In the genomic region with DNA sequence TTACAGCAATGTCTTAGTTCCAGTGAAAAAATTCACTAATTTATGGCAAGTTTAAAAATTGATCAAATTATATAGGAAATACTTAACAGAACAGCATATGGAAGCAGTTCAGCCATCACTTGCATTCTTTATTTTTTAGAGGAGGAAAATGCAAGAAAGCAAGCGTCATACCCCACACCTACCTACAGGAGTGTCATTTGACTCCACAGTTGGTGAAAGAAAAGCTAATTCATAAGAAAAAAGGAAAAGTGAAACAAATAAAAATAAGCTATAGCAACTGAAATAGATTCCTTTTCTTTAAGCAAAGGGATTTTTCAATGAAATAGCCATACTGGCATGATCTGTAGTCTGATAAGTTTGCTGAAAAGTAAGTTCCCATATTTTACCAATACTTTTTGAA, we compare ENCODE assay signal across 29 cellular contexts.
DNase-seq lines count a peak whose midpoint lies in the region; ATAC-seq and TF ChIP-seq lines count a peak whose summit lies in the region.
"Had no signal": no experiment of that assay in that cellular context is flagged by ENCODE, and none has a peak within 500 bp of the region (broad histone marks: within the 10 kb centered on the region; RNA-seq: fewer than 3 reads in every experiment).

No MANE protein-coding gene starts in this region.

- H3K79me2 ChIP-seq in mammary epithelial cell (ENCODE audit: insufficient read depth, low read length) = no peaks in the 10 kb centered on the region

- intact Hi-C loops in mammary epithelial cell (cut with micrococcal nuclease) = no loop called here
- intact Hi-C loops in MCF 10A (cut with micrococcal nuclease) = no loop called here
- intact Hi-C loops in lower lobe of right lung (cut with DNase I) = no loop called here

- H3K36me3 Mint-ChIP-seq in MCF 10A (ENCODE audit: insufficient read depth, unreplicated experiment) (peaks cover 69% of the 10 kb centered on the region), chondrocyte (ENCODE audit: low read depth) (peaks cover 27% of the 10 kb centered on the region), mesothelial cell of epicardium (peaks cover 10% of the 10 kb centered on the region)
- peaks cover 32% of the 10 kb centered on the region for H3K36me3 Mint-ChIP-seq in activated CD8-positive, alpha-beta memory T cell treated with anti-CD3 and anti-CD28 coated beads, Interleukin-2, amount 10 ng/mL, durations not matched to agents 7 days and 5 days

- no peak overlapping the region for H2AFZ ChIP-seq in mammary epithelial cell (ENCODE audit: low read depth, low read length)

- H3K9ac ChIP-seq in mammary epithelial cell (ENCODE audit: insufficient read depth, low read length) = no peak overlapping the region

- H3K27ac ChIP-seq in mammary epithelial cell (ENCODE audit: insufficient read depth, low read depth, low read length) (no peak overlapping the region), lower lobe of right lung (no peak overlapping the region)
- H3K27ac ChIP-seq: coronary artery, gastroesophageal sphincter, spleen, testis had no signal

- H3K4me2 ChIP-seq in mammary epithelial cell (ENCODE audit: insufficient read depth, low read depth, low read length) = no peak overlapping the region

- H3K27me3 ChIP-seq in mammary epithelial cell (ENCODE audit: insufficient read depth, low read length) (no peaks in the 10 kb centered on the region), lower lobe of right lung (ENCODE audit: low read depth) (no peaks in the 10 kb centered on the region)
- H3K27me3 ChIP-seq: gastroesophageal sphincter, spleen, testis had no signal

- in situ Hi-C loops in mammary epithelial cell (cut with MboI; ENCODE audit: low sequenced_read_pairs in 2 of 2) = no loop called here

- H3K4me3 ChIP-seq in mammary epithelial cell (replicated peaks in 1 of 3; ENCODE audit: insufficient read depth in 1 of 3, low read depth in 2 of 3, low read length in 3 of 3) (no peak overlapping the region), lower lobe of right lung (no peak overlapping the region)
- H3K4me3 ChIP-seq: coronary artery, gastroesophageal sphincter, spleen, testis had no signal

- dilution Hi-C loops in mammary epithelial cell (cut with HindIII; ENCODE audit: low sequenced_read_pairs) = no loop called here

- no peaks in the 10 kb centered on the region for H3K9me3 Mint-ChIP-seq in MCF 10A (ENCODE audit: unreplicated experiment)
- no peaks in the 10 kb centered on the region for H3K9me3 Mint-ChIP-seq in chondrocyte (ENCODE audit: low read depth)
- H3K9me3 Mint-ChIP-seq in mesothelial cell of epicardium = no peaks in the 10 kb centered on the region
- no peaks in the 10 kb centered on the region for H3K9me3 Mint-ChIP-seq in activated CD8-positive, alpha-beta memory T cell treated with anti-CD3 and anti-CD28 coated beads, Interleukin-2, amount 10 ng/mL, durations not matched to agents 7 days and 5 days (ENCODE audit: low read depth)
- H3K9me3 Mint-ChIP-seq: activated CD8-positive, alpha-beta T cell treated with anti-CD3 and anti-CD28 coated beads for 36 hours; CD4-positive, alpha-beta memory T cell; nephron progenitor cell; T-helper 2 cell treated with Interferon-gamma antibody and Interleukin-4, amounts not matched to agents 5 μg/mL and 100 μg/mL, for 36 hours had no signal

- CTCF ChIA-PET in mammary epithelial cell (lab: Charles Lee; ENCODE audit: low non-redundant PET) = no interaction called here
- CTCF ChIA-PET in MCF 10A (lab: Yijun Ruan, JAX) = interaction anchor here (1.2 to 1.8 kb wide), 3 partner anchors 10 to 167 kb away, joined by 3 to 7 read pairs (median 5); no protein-coding TSS in a partner anchor
- CTCF ChIA-PET in activated CD8-positive, alpha-beta memory T cell treated with anti-CD3 and anti-CD28 coated beads, Interleukin-2, amount 10 ng/mL, durations not matched to agents 7 days and 5 days (lab: Charles Lee) = interaction anchor here (1.3 to 2.3 kb wide), 2 partner anchors 9 to 25 kb away, joined by 4 to 9 read pairs; no protein-coding TSS in a partner anchor

- POLR2A ChIA-PET in MCF 10A (lab: Yijun Ruan, JAX) = no interaction called here

- TF ChIP-seq CTCF in mammary epithelial cell (conservative IDR thresholded peaks at IDR 0.05 in 1 of 2, IDR thresholded peaks at IDR 0.05 in 1 of 2; ENCODE audit: extremely low read depth in 1 of 2, insufficient read depth in 1 of 2, low read depth in 1 of 2, low read length in 2 of 2) = peak; percentile 6 to 12
- no peak for TF ChIP-seq CTCF in MCF 10A (IDR thresholded peaks at IDR 0.05; ENCODE audit: unreplicated experiment)
- peak; percentile 32 for TF ChIP-seq CTCF in chondrocyte (IDR thresholded peaks at IDR 0.05)
- peak; percentile 24 for TF ChIP-seq CTCF in mesothelial cell of epicardium (IDR thresholded peaks at IDR 0.05; ENCODE audit: unreplicated experiment)
- no peak for TF ChIP-seq CTCF in lower lobe of right lung (IDR thresholded peaks at IDR 0.05)

- peaks cover 8% of the 10 kb centered on the region for H3K36me3 ChIP-seq in mammary epithelial cell (ENCODE audit: insufficient read depth, low read length)
- peaks cover 78% of the 10 kb centered on the region for H3K36me3 ChIP-seq in lower lobe of right lung

- no peaks in the 10 kb centered on the region for H3K27me3 Mint-ChIP-seq in MCF 10A (ENCODE audit: insufficient read depth, unreplicated experiment)
- no peaks in the 10 kb centered on the region for H3K27me3 Mint-ChIP-seq in chondrocyte (ENCODE audit: low read depth)
- H3K27me3 Mint-ChIP-seq in mesothelial cell of epicardium (ENCODE audit: low read depth) = no peaks in the 10 kb centered on the region
- H3K27me3 Mint-ChIP-seq in activated CD8-positive, alpha-beta memory T cell treated with anti-CD3 and anti-CD28 coated beads, Interleukin-2, amount 10 ng/mL, durations not matched to agents 7 days and 5 days = no peaks in the 10 kb centered on the region
- H3K27me3 Mint-ChIP-seq: activated CD8-positive, alpha-beta T cell treated with anti-CD3 and anti-CD28 coated beads for 36 hours; activated naive CD8-positive, alpha-beta T cell; CD4-positive, alpha-beta memory T cell had no signal

- H3K9me3 ChIP-seq in mammary epithelial cell (replicated peaks; ENCODE audit: insufficient read depth, low read length) = no peaks in the 10 kb centered on the region
- H3K9me3 ChIP-seq in lower lobe of right lung = no peaks in the 10 kb centered on the region
- H3K9me3 ChIP-seq: gastroesophageal sphincter, spleen, testis had no signal

- H3K4me1 Mint-ChIP-seq in MCF 10A (ENCODE audit: insufficient read depth, unreplicated experiment) (no peaks in the 10 kb centered on the region), chondrocyte (ENCODE audit: low read depth) (no peaks in the 10 kb centered on the region), mesothelial cell of epicardium (no peaks in the 10 kb centered on the region)
- no peaks in the 10 kb centered on the region for H3K4me1 Mint-ChIP-seq in activated CD8-positive, alpha-beta memory T cell treated with anti-CD3 and anti-CD28 coated beads, Interleukin-2, amount 10 ng/mL, durations not matched to agents 7 days and 5 days
- H3K4me1 Mint-ChIP-seq: CD4-positive, alpha-beta memory T cell had no signal

- no peaks in the 10 kb centered on the region for H3K4me1 ChIP-seq in mammary epithelial cell (ENCODE audit: insufficient read depth, low read length)
- peaks cover 5% of the 10 kb centered on the region for H3K4me1 ChIP-seq in lower lobe of right lung
- H3K4me1 ChIP-seq: spleen, testis had no signal

- ATAC-seq in lower lobe of right lung = no peak
- no peak for ATAC-seq in activated CD8-positive, alpha-beta memory T cell treated with anti-CD3 and anti-CD28 coated beads, Interleukin-2, amount 10 ng/mL, durations not matched to agents 7 days and 5 days
- no peak for ATAC-seq in GM19328 (IDR thresholded peaks at IDR 0.05; ENCODE audit: unreplicated experiment)
- ATAC-seq: activated CD8-positive, alpha-beta T cell treated with anti-CD3 and anti-CD28 coated beads for 36 hours; gastroesophageal sphincter; right cardiac atrium; stimulated activated naive CD8-positive, alpha-beta T cell treated with anti-CD3 and anti-CD28 coated beads, Interleukin-15, Interleukin-2, amounts not matched to agents 100 U/mL and 50 U/mL, for 24 hours had no signal

- no TSS peak for BruUV-seq in mammary epithelial cell (replicated peaks; lab: Mats Ljungman, UMichigan)
- BruUV-seq in MCF 10A (replicated peaks; lab: Mats Ljungman, UMichigan) = no TSS peak

- H4K20me1 ChIP-seq in mammary epithelial cell (ENCODE audit: insufficient read depth, low read length) = no peaks in the 10 kb centered on the region

- H3K4me3 Mint-ChIP-seq in MCF 10A (ENCODE audit: unreplicated experiment) (no peak overlapping the region), chondrocyte (ENCODE audit: unreplicated experiment) (no peak overlapping the region), mesothelial cell of epicardium (no peak overlapping the region)
- H3K4me3 Mint-ChIP-seq in activated CD8-positive, alpha-beta memory T cell treated with anti-CD3 and anti-CD28 coated beads, Interleukin-2, amount 10 ng/mL, durations not matched to agents 7 days and 5 days = no peak overlapping the region
- H3K4me3 Mint-ChIP-seq: activated CD8-positive, alpha-beta T cell treated with anti-CD3 and anti-CD28 coated beads for 36 hours; activated naive CD8-positive, alpha-beta T cell; CD4-positive, alpha-beta memory T cell; nephron progenitor cell; T-helper 2 cell treated with Interferon-gamma antibody and Interleukin-4, amounts not matched to agents 5 μg/mL and 100 μg/mL, for 36 hours had no signal

- DNase-seq in mammary epithelial cell (no peak), MCF 10A (ENCODE audit: unreplicated experiment) (no peak), chondrocyte (ENCODE audit: low spot score) (no peak), mesothelial cell of epicardium (ENCODE audit: low spot score in 2 of 2, unreplicated experiment in 2 of 2) (no peak), lower lobe of right lung (no peak)
- DNase-seq in activated CD8-positive, alpha-beta memory T cell treated with anti-CD3 and anti-CD28 coated beads, Interleukin-2, amount 10 ng/mL, durations not matched to agents 7 days and 5 days = no peak
- no peak for DNase-seq in activated CD4-positive, CD25-positive, alpha-beta regulatory T cell treated with anti-CD3 and anti-CD28 coated beads, Interleukin-2, amount 50 U/mL, for 72 hours
- DNase-seq: activated CD8-positive, alpha-beta T cell treated with anti-CD3 and anti-CD28 coated beads for 36 hours; AML-193; anterior cingulate cortex; CD4-positive, alpha-beta memory T cell; effector CD8-positive, alpha-beta T cell; erythroblast; hippocampal formation; Kasumi-1; NCI-H146; NCI-H748 treated with DMSO at 0.1 percent for 48 hours; nephron progenitor cell; right cardiac atrium; SIG-M5; spleen; stimulated activated CD4-positive, alpha-beta T cell treated with anti-CD3 and anti-CD28 coated beads, Interleukin-2, amount 100 ng/mL, for 24 hours; stimulated activated naive CD8-positive, alpha-beta T cell treated with anti-CD3 and anti-CD28 coated beads, Interleukin-15, Interleukin-2, amounts not matched to agents 100 U/mL and 50 U/mL, for 24 hours; testis had no signal

- WGBS in mammary epithelial cell (ENCODE audit: low coverage, missing lambda C conversion rate) = 93% methylated on average over 1 of the region's 1 CpG

- H3K27ac Mint-ChIP-seq in MCF 10A (ENCODE audit: low read depth, unreplicated experiment) = no peak overlapping the region
- no peak overlapping the region for H3K27ac Mint-ChIP-seq in chondrocyte (ENCODE audit: unreplicated experiment)
- no peak overlapping the region for H3K27ac Mint-ChIP-seq in mesothelial cell of epicardium
- H3K27ac Mint-ChIP-seq in activated CD8-positive, alpha-beta memory T cell treated with anti-CD3 and anti-CD28 coated beads, Interleukin-2, amount 10 ng/mL, durations not matched to agents 7 days and 5 days = no peak overlapping the region
- H3K27ac Mint-ChIP-seq: activated CD8-positive, alpha-beta T cell treated with anti-CD3 and anti-CD28 coated beads for 36 hours; activated naive CD8-positive, alpha-beta T cell; nephron progenitor cell; T-helper 2 cell treated with Interferon-gamma antibody and Interleukin-4, amounts not matched to agents 5 μg/mL and 100 μg/mL, for 36 hours had no signal

Comparison
In these comparisons a context has a peak if more than half of its experiments do, and no peak if none do; other contexts are left out.
1. CTCF ChIP-seq: peak in mammary epithelial cell (2 of 2), chondrocyte (single experiment) and mesothelial cell of epicardium (single experiment); none in MCF 10A (single experiment) and lower lobe of right lung (single experiment).